In genomic region chr2:235811446-235812184, GRCh38 we compare ENCODE assay signal across 26 cellular contexts.
"Had no signal": no experiment of that assay in that cellular context is flagged by ENCODE, and none has a peak within 500 bp of the region (broad histone marks: within the 10 kb centered on the region; RNA-seq: fewer than 3 reads in every experiment).

No MANE protein-coding gene starts in this region.

- H3K27me3 Mint-ChIP-seq: dendritic cell treated with granulocyte-macrophage colony-stimulating factor and Interleukin-4, amounts not matched to agents 40 ng/mL and 50 ng/mL, for 4 days; memory B cell; naive B cell; natural killer cell treated with Interleukin-12 subunit alpha and Interleukin-12 subunit beta and Interleukin-15 and Interleukin-18, amount 100 ng/mL, for 72 hours; progenitor cell of endocrine pancreas; type B pancreatic cell had no signal

- H3K27me3 ChIP-seq: esophagus squamous epithelium, pancreas, stomach, tibial artery had no signal

- ATAC-seq: left lobe of liver; natural killer cell treated with Interleukin-12 subunit alpha and Interleukin-12 subunit beta and Interleukin-15 and Interleukin-18, amount 100 ng/mL, for 72 hours; pancreas; sciatic nerve; stimulated activated effector memory CD8-positive, alpha-beta T cell treated with anti-CD3 and anti-CD28 coated beads, Interleukin-12 subunit alpha, Interleukin-12 subunit beta, amount 100 ng/mL, for 72 hours had no signal

- FAIRE-seq: colon, endothelial cell of umbilical vein, keratinocyte, pancreas had no signal

- H3K36me3 Mint-ChIP-seq: memory B cell; naive B cell; natural killer cell treated with Interleukin-12 subunit alpha and Interleukin-12 subunit beta and Interleukin-15 and Interleukin-18, amount 100 ng/mL, for 72 hours had no signal

- H3K4me1 ChIP-seq: esophagus squamous epithelium, pancreas had no signal

- H3K27ac Mint-ChIP-seq: dendritic cell treated with granulocyte-macrophage colony-stimulating factor and Interleukin-4, amounts not matched to agents 40 ng/mL and 50 ng/mL, for 4 days; immature natural killer cell; memory B cell; naive B cell; natural killer cell treated with Interleukin-12 subunit alpha and Interleukin-12 subunit beta and Interleukin-15 and Interleukin-18, amount 100 ng/mL, for 72 hours; progenitor cell of endocrine pancreas; stimulated activated effector memory CD8-positive, alpha-beta T cell treated with anti-CD3 and anti-CD28 coated beads, Interleukin-12 subunit alpha, Interleukin-12 subunit beta, amount 100 ng/mL, for 72 hours; type B pancreatic cell had no signal

- H3K27ac ChIP-seq: esophagus squamous epithelium, pancreas, stomach, tibial artery had no signal

- H3K9me3 ChIP-seq: esophagus squamous epithelium, pancreas, stomach, tibial artery had no signal

- H3K4me3 Mint-ChIP-seq: dendritic cell treated with granulocyte-macrophage colony-stimulating factor and Interleukin-4, amounts not matched to agents 40 ng/mL and 50 ng/mL, for 4 days; immature natural killer cell; memory B cell; natural killer cell treated with Interleukin-12 subunit alpha and Interleukin-12 subunit beta and Interleukin-15 and Interleukin-18, amount 100 ng/mL, for 72 hours; stimulated activated effector memory CD8-positive, alpha-beta T cell treated with anti-CD3 and anti-CD28 coated beads, Interleukin-12 subunit alpha, Interleukin-12 subunit beta, amount 100 ng/mL, for 72 hours; type B pancreatic cell had no signal

- H3K4me1 Mint-ChIP-seq: immature natural killer cell; memory B cell; naive B cell; stimulated activated effector memory CD8-positive, alpha-beta T cell treated with anti-CD3 and anti-CD28 coated beads, Interleukin-12 subunit alpha, Interleukin-12 subunit beta, amount 100 ng/mL, for 72 hours had no signal

- DNase-seq: central memory CD4-positive, alpha-beta T cell; effector CD8-positive, alpha-beta T cell; esophagus squamous epithelium; foreskin melanocyte; hypothalamus; immature natural killer cell; naive B cell; occipital lobe; stimulated activated CD4-positive, alpha-beta T cell treated with anti-CD3 and anti-CD28 coated beads, Interleukin-2, amount 100 ng/mL, for 24 hours; stimulated activated CD4-positive, alpha-beta T cell treated with anti-CD3 and anti-CD28 coated beads, Interleukin-4, amount 100 ng/mL, for 24 hours; stimulated activated naive CD4-positive, alpha-beta T cell treated with Interleukin-2 at 50 U/mL for 16 hours; stomach; tibial artery had no signal

- H3K4me3 ChIP-seq: esophagus squamous epithelium, lung, pancreas, stomach, tibial artery had no signal

- H3K9me3 Mint-ChIP-seq: dendritic cell treated with granulocyte-macrophage colony-stimulating factor and Interleukin-4, amounts not matched to agents 40 ng/mL and 50 ng/mL, for 4 days; immature natural killer cell; memory B cell; natural killer cell treated with Interleukin-12 subunit alpha and Interleukin-12 subunit beta and Interleukin-15 and Interleukin-18, amount 100 ng/mL, for 72 hours; stimulated activated effector memory CD8-positive, alpha-beta T cell treated with anti-CD3 and anti-CD28 coated beads, Interleukin-12 subunit alpha, Interleukin-12 subunit beta, amount 100 ng/mL, for 72 hours; type B pancreatic cell had no signal
